Comparison of ENCODE assay signal across 9 cellular contexts in the genomic region with DNA sequence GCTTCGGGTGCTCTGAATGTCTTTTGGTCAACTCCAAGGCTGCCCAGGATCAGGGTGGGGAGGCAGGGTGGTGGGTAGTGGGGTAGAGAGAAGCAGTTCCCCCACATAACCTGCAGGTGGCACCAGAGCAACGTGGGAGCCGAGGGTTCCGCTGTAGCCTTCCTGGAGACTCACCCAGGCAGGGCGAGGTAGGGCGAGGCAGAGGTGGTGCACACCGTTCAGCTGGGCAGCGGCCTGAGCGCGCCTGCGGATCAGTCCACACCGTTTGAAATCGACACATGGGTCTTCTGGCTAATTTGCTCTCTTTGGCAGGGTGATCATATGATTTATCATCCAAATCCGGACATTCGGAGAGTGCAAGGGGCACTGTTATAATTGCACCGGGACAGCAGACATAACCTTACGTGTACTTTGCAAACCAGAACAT. TPM values are rescaled to one million over a fixed set of nuclear protein-coding genes. Genes with fewer than 3 reads are reported as not detected.
DNase-seq lines count a peak whose midpoint lies in the region; ATAC-seq and TF ChIP-seq lines count a peak whose summit lies in the region.
"Had no signal": no experiment of that assay in that cellular context is flagged by ENCODE, and none has a peak within 500 bp of the region (broad histone marks: within the 10 kb centered on the region; RNA-seq: fewer than 3 reads in every experiment).

No MANE protein-coding gene starts in this region.

- no peaks in the 10 kb centered on the region for H3K36me3 Mint-ChIP-seq in activated T-helper 2 cell treated with anti-CD3 and anti-CD28 coated beads, Interferon-gamma antibody, Interleukin-2, Interleukin-4, amounts not matched to agents 10 μg/mL and 5 μg/mL and 100 μg/mL, durations not matched to agents 14 hours and 24 hours and 36 hours (ENCODE audit: low read depth)
- H3K36me3 Mint-ChIP-seq: activated naive CD4-positive, alpha-beta T cell treated with anti-CD3 and anti-CD28 coated beads, Interleukin-2, amount 50 U/mL, for 24 hours had no signal

- TF ChIP-seq CTCF in GM20000 (IDR thresholded peaks at IDR 0.05; ENCODE audit: extremely low read depth, missing control alignments) (peak; percentile 90), RWPE1 (conservative IDR thresholded peaks at IDR 0.05; ENCODE audit: low read depth) (peak; percentile 94), foreskin keratinocyte (conservative IDR thresholded peaks at IDR 0.05) (peak; percentile 87)

- H3K4me3 Mint-ChIP-seq in activated T-helper 2 cell treated with anti-CD3 and anti-CD28 coated beads, Interferon-gamma antibody, Interleukin-2, Interleukin-4, amounts not matched to agents 10 μg/mL and 5 μg/mL and 100 μg/mL, durations not matched to agents 14 hours and 24 hours and 36 hours (ENCODE audit: low read depth) = no peak overlapping the region
- H3K4me3 Mint-ChIP-seq: activated naive CD4-positive, alpha-beta T cell treated with anti-CD3 and anti-CD28 coated beads, Interleukin-2, amount 50 U/mL, for 24 hours had no signal

- ATAC-seq in foreskin keratinocyte = peak; percentile 93

- POLR2A ChIA-PET in RWPE1 (lab: Yijun Ruan, JAX; ENCODE audit: low non-redundant PET) = no interaction called here

- intact Hi-C loops in activated T-helper 2 cell treated with anti-CD3 and anti-CD28 coated beads, Interferon-gamma antibody, Interleukin-2, Interleukin-4, amounts not matched to agents 10 μg/mL and 5 μg/mL and 100 μg/mL, durations not matched to agents 14 hours and 24 hours and 36 hours (cut with micrococcal nuclease) = loop anchor here (1.0 kb wide), 2 partner anchors 142 to 199 kb away; no protein-coding TSS in a partner anchor

- H3K27me3 Mint-ChIP-seq in activated T-helper 2 cell treated with anti-CD3 and anti-CD28 coated beads, Interferon-gamma antibody, Interleukin-2, Interleukin-4, amounts not matched to agents 10 μg/mL and 5 μg/mL and 100 μg/mL, durations not matched to agents 14 hours and 24 hours and 36 hours (ENCODE audit: low read depth) = peaks cover 22% of the 10 kb centered on the region

- no peaks in the 10 kb centered on the region for H3K4me1 ChIP-seq in foreskin keratinocyte

- CTCF ChIA-PET in RWPE1 (lab: Yijun Ruan, JAX) = interaction anchor here (0.5 to 2.3 kb wide), 18 partner anchors 12 to 247 kb away, joined by 3 to 22 read pairs (median 3); no protein-coding TSS in a partner anchor

- no peaks in the 10 kb centered on the region for H3K9me3 Mint-ChIP-seq in activated T-helper 2 cell treated with anti-CD3 and anti-CD28 coated beads, Interferon-gamma antibody, Interleukin-2, Interleukin-4, amounts not matched to agents 10 μg/mL and 5 μg/mL and 100 μg/mL, durations not matched to agents 14 hours and 24 hours and 36 hours
- H3K9me3 Mint-ChIP-seq: activated naive CD4-positive, alpha-beta T cell treated with anti-CD3 and anti-CD28 coated beads, Interleukin-2, amount 50 U/mL, for 24 hours had no signal

- DNase-seq in CMK (ENCODE audit: low read depth) (peak; percentile 45), GM20000 (ENCODE audit: low spot score) (peak; percentile 85), HT1080 (ENCODE audit: low read depth) (peak; percentile 52), RWPE1 (ENCODE audit: low spot score) (peak; percentile 82), foreskin keratinocyte (peak in 1 of 2 donors; percentile 49), nucleus accumbens (lab: John Stamatoyannopoulos, UW) (peak in 46 of 56 donors; percentile 3 to 67 (median 26)), substantia nigra (lab: John Stamatoyannopoulos, UW) (peak in 40 of 49 donors; percentile 4 to 65 (median 36))
- DNase-seq in activated T-helper 2 cell treated with anti-CD3 and anti-CD28 coated beads, Interferon-gamma antibody, Interleukin-2, Interleukin-4, amounts not matched to agents 10 μg/mL and 5 μg/mL and 100 μg/mL, durations not matched to agents 14 hours and 24 hours and 36 hours (ENCODE audit: low spot score) = peak; percentile 68

- H3K27ac ChIP-seq in RWPE1 (no peak overlapping the region), foreskin keratinocyte (no peak overlapping the region), substantia nigra (ENCODE audit: low read depth, low read length, poor library complexity, severe bottlenecking) (no peak overlapping the region)

- H3K27ac Mint-ChIP-seq in activated T-helper 2 cell treated with anti-CD3 and anti-CD28 coated beads, Interferon-gamma antibody, Interleukin-2, Interleukin-4, amounts not matched to agents 10 μg/mL and 5 μg/mL and 100 μg/mL, durations not matched to agents 14 hours and 24 hours and 36 hours = no peak overlapping the region
- H3K27ac Mint-ChIP-seq: activated naive CD4-positive, alpha-beta T cell treated with anti-CD3 and anti-CD28 coated beads, Interleukin-2, amount 50 U/mL, for 24 hours had no signal

- peaks cover 29% of the 10 kb centered on the region for H3K27me3 ChIP-seq in foreskin keratinocyte

- peaks cover 14% of the 10 kb centered on the region for H3K4me1 Mint-ChIP-seq in activated T-helper 2 cell treated with anti-CD3 and anti-CD28 coated beads, Interferon-gamma antibody, Interleukin-2, Interleukin-4, amounts not matched to agents 10 μg/mL and 5 μg/mL and 100 μg/mL, durations not matched to agents 14 hours and 24 hours and 36 hours (ENCODE audit: low read depth)

RNA-seq across cellular contexts. Expression of gene MAP3K8, which starts 41.4 kb away (rescaled TPM):
- 0.59 and 0.67 TPM in 2 replicates for total RNA-seq in HT1080 (2014; rRNA removed; shearing (Covaris generic))
- polyA plus RNA-seq in HT1080 (2015; cell fraction: cytosol; rRNA removed) = 0.15 and 0.41 TPM in 2 replicates
- polyA plus RNA-seq in HT1080 (2015; cell fraction: nucleus; rRNA removed) = 0.55 and 0.94 TPM in 2 replicates
- 33.5 and 37.1 TPM in 2 replicates for total RNA-seq in activated T-helper 2 cell treated with anti-CD3 and anti-CD28 coated beads, Interferon-gamma antibody, Interleukin-2, Interleukin-4, amounts not matched to agents 10 μg/mL and 5 μg/mL and 100 μg/mL, durations not matched to agents 14 hours and 24 hours and 36 hours
- total RNA-seq in foreskin keratinocyte = 1.2 and 2.1 TPM in 2 replicates
- 1.5 and 1.8 TPM in 2 replicates for polyA plus RNA-seq in foreskin keratinocyte

RNA-seq across cellular contexts. Expression of gene MTPAP, which starts 43.5 kb away (rescaled TPM):
- total RNA-seq in HT1080 (2014; rRNA removed; shearing (Covaris generic)) = 13.7 and 14.9 TPM in 2 replicates
- polyA plus RNA-seq in HT1080 (2015; cell fraction: cytosol; rRNA removed) = 13.7 and 18.1 TPM in 2 replicates
- 27.7 and 32.3 TPM in 2 replicates for polyA plus RNA-seq in HT1080 (2015; cell fraction: nucleus; rRNA removed)
- 55.9 and 61.8 TPM in 2 replicates for total RNA-seq in activated T-helper 2 cell treated with anti-CD3 and anti-CD28 coated beads, Interferon-gamma antibody, Interleukin-2, Interleukin-4, amounts not matched to agents 10 μg/mL and 5 μg/mL and 100 μg/mL, durations not matched to agents 14 hours and 24 hours and 36 hours
- 13.8 and 15.3 TPM in 2 replicates for total RNA-seq in foreskin keratinocyte
- polyA plus RNA-seq in foreskin keratinocyte = 5.2 and 5.6 TPM in 2 replicates

Comparison
In these comparisons a context has a peak if more than half of its experiments do, and no peak if none do; other contexts are left out.
1. RNA of gene MAP3K8, which starts 41.4 kb away (total RNA-seq): 33.5 to 37.1 TPM in activated T-helper 2 cell treated with anti-CD3 and anti-CD28 coated beads, Interferon-gamma antibody, Interleukin-2, Interleukin-4, amounts not matched to agents 10 μg/mL and 5 μg/mL and 100 μg/mL, durations not matched to agents 14 hours and 24 hours and 36 hours; 1.2 to 2.1 TPM in foreskin keratinocyte and 0.59 to 0.67 TPM in HT1080; every median in the first group is over 10 times any median in the second.
2. Peak in every context shown above with its lines, with median percentiles within 50 percentile points of each other: CTCF ChIP-seq.